Comparison of ENCODE assay signal across 8 cellular contexts in genomic region chrX:41275661-41276609, GRCh38. TPM values are rescaled to one million over a fixed set of nuclear protein-coding genes. Genes with fewer than 3 reads are reported as not detected.
A peak's percentile ranks its signal among the peaks of the same experiment; 100 is the strongest.
DNase-seq lines count a peak whose midpoint lies in the region; ATAC-seq and TF ChIP-seq lines count a peak whose summit lies in the region.

No MANE protein-coding gene starts in this region.

- no peaks in the 10 kb centered on the region for H3K27me3 Mint-ChIP-seq in stimulated activated memory B cell treated with anti-CD40 and anti-IgM and Interleukin-4, amounts not matched to agents 10 μg/mL and 1 μg/mL and 100 μg/mL, for 72 hours

- CTCF ChIA-PET in HEK293 (lab: Yijun Ruan, JAX) = interaction anchor here (0.7 to 1.4 kb wide), 9 partner anchors 10 to 304 kb away, joined by 3 to 9 read pairs (median 4); no protein-coding TSS in a partner anchor

- TF ChIP-seq POLR2A in erythroblast (IDR thresholded peaks at IDR 0.05; ENCODE audit: low read length) = no peak

- DNase-seq in DMS79 (lab: John Stamatoyannopoulos, UW) = peak; percentile 44
- DNase-seq in NCI-H446 treated with DMSO at 0.1 percent for 48 hours (lab: John Stamatoyannopoulos, UW) = peak; percentile 1
- peak; percentile 24 for DNase-seq in activated T-cell treated with anti-CD3 and anti-CD28 coated beads for 24 hours (ENCODE audit: low read depth)
- DNase-seq in erythroblast (lab: John Stamatoyannopoulos, UW) = peak; percentile 20 to 56
- DNase-seq in mucosa of descending colon = peak; percentile 60 to 71 (median 69)
- DNase-seq in GF-D8 (lab: John Stamatoyannopoulos, UW) = no peak

- H3K4me3 ChIP-seq in HEK293 (ENCODE audit: low read depth, low read length) = peak overlapping the region; percentile 72
- no peak overlapping the region for H3K4me3 ChIP-seq in mucosa of descending colon

- peaks cover 12% of the 10 kb centered on the region for H3K4me1 Mint-ChIP-seq in stimulated activated memory B cell treated with anti-CD40 and anti-IgM and Interleukin-4, amounts not matched to agents 10 μg/mL and 1 μg/mL and 100 μg/mL, for 72 hours

- no peaks in the 10 kb centered on the region for H3K4me1 ChIP-seq in HEK293 (ENCODE audit: control insufficient read depth, insufficient read depth, low read length)
- no peaks in the 10 kb centered on the region for H3K4me1 ChIP-seq in mucosa of descending colon (ENCODE audit: low read depth)

- H3K27ac Mint-ChIP-seq in stimulated activated memory B cell treated with anti-CD40 and anti-IgM and Interleukin-4, amounts not matched to agents 10 μg/mL and 1 μg/mL and 100 μg/mL, for 72 hours = peak overlapping the region; percentile 67

- H3K27ac ChIP-seq in HEK293 (ENCODE audit: extremely low read depth, low read depth, low read length) = peak overlapping the region; percentile 63; the same call in 1 of the 2 replicates

- ATAC-seq in mucosa of descending colon = peak; percentile 88
- ATAC-seq in stimulated activated memory B cell treated with anti-CD40 and anti-IgM and Interleukin-4, amounts not matched to agents 10 μg/mL and 1 μg/mL and 100 μg/mL, for 72 hours = peak; percentile 75

- intact Hi-C loops in mucosa of descending colon (cut with DNase I, micrococcal nuclease) = no loop called here

- POLR2A ChIA-PET in HEK293 (lab: Yijun Ruan, JAX) = interaction anchor here (0.6 to 1.2 kb wide), 4 partner anchors 31 to 413 kb away, joined by 3 to 7 read pairs (median 4); partner anchors contain the start of gene DDX3X

- H3K9me3 Mint-ChIP-seq in stimulated activated memory B cell treated with anti-CD40 and anti-IgM and Interleukin-4, amounts not matched to agents 10 μg/mL and 1 μg/mL and 100 μg/mL, for 72 hours = no peaks in the 10 kb centered on the region

- H3K4me3 Mint-ChIP-seq in stimulated activated memory B cell treated with anti-CD40 and anti-IgM and Interleukin-4, amounts not matched to agents 10 μg/mL and 1 μg/mL and 100 μg/mL, for 72 hours = peak overlapping the region; percentile 84

- no peaks in the 10 kb centered on the region for H3K9me3 ChIP-seq in HEK293 (ENCODE audit: control insufficient read depth, insufficient read depth, low read depth, low read length)
- no peaks in the 10 kb centered on the region for H3K9me3 ChIP-seq in mucosa of descending colon

- TF ChIP-seq CTCF in HEK293 (tag by site-specific recombination; IDR thresholded peaks at IDR 0.05) (peak; percentile 79), mucosa of descending colon (IDR thresholded peaks at IDR 0.05) (no peak)

- no peaks in the 10 kb centered on the region for H3K36me3 Mint-ChIP-seq in stimulated activated memory B cell treated with anti-CD40 and anti-IgM and Interleukin-4, amounts not matched to agents 10 μg/mL and 1 μg/mL and 100 μg/mL, for 72 hours

- no peaks in the 10 kb centered on the region for H3K36me3 ChIP-seq in HEK293 (ENCODE audit: control insufficient read depth in 2 of 2, insufficient read depth in 1 of 2, low read length in 2 of 2)
- H3K36me3 ChIP-seq in mucosa of descending colon (ENCODE audit: low read depth) = no peaks in the 10 kb centered on the region

TF ChIP-seq in HEK293, 187 proteins besides CTCF, POLR2A, EP300 and RAD21 (continues in another document):
- TF ChIP-seq ZNF223 (tag by site-specific recombination; IDR thresholded peaks at IDR 0.05) (no peak), ZNF830 (tag by site-specific recombination; IDR thresholded peaks at IDR 0.05; ENCODE audit: low read depth) (no peak), ZNF514 (tag by site-specific recombination; IDR thresholded peaks at IDR 0.05) (no peak), ZNF433 (tag by site-specific recombination; IDR thresholded peaks at IDR 0.05; ENCODE audit: low read depth) (no peak), ZNF785 (tag by site-specific recombination; IDR thresholded peaks at IDR 0.05) (no peak), EGR2 (tag by site-specific recombination; IDR thresholded peaks at IDR 0.05; ENCODE audit: low read depth) (peak; percentile 18; the same call in 1 of the 2 replicates), PBX3 (CRISPR knock-in tag; IDR thresholded peaks at IDR 0.05) (no peak; the same call in 1 of the 2 replicates), BCL11B (tag by site-specific recombination; IDR thresholded peaks at IDR 0.05; ENCODE audit: low read depth) (peak; percentile 67), ZNF155 (tag by site-specific recombination; IDR thresholded peaks at IDR 0.05) (no peak), ZNF654 (tag by site-specific recombination; IDR thresholded peaks at IDR 0.05; ENCODE audit: low read depth) (peak; percentile 47), ZNF211 (tag by site-specific recombination; IDR thresholded peaks at IDR 0.05; ENCODE audit: low read depth) (no peak), ZNF394 (tag by site-specific recombination; IDR thresholded peaks at IDR 0.05; ENCODE audit: borderline replicate concordance) (0 out of 2 replicates have a peak, but pooled peaks have one; percentile 49), ZNF423 (tag by site-specific recombination; IDR thresholded peaks at IDR 0.05) (peak; percentile 97), ZNF146 (tag by site-specific recombination; IDR thresholded peaks at IDR 0.05) (no peak), ZNF707 (tag by site-specific recombination; IDR thresholded peaks at IDR 0.05) (no peak), ZNF2 (tag by site-specific recombination; IDR thresholded peaks at IDR 0.05) (peak; percentile 44; the same call in 1 of the 2 replicates), ZNF175 (tag by site-specific recombination; IDR thresholded peaks at IDR 0.05) (no peak), PRDM1 (tag by site-specific recombination; IDR thresholded peaks at IDR 0.05) (no peak), ZFP41 (tag by site-specific recombination; IDR thresholded peaks at IDR 0.05; ENCODE audit: borderline replicate concordance) (no peak), ZNF600 (tag by site-specific recombination; IDR thresholded peaks at IDR 0.05) (peak; percentile 70), ZNF664 (tag by site-specific recombination; IDR thresholded peaks at IDR 0.05) (no peak), ZNF302 (tag by site-specific recombination; IDR thresholded peaks at IDR 0.05; ENCODE audit: low read depth) (no peak), ZNF140 (tag by site-specific recombination; IDR thresholded peaks at IDR 0.05) (no peak), ZFHX2 (tag by site-specific recombination; conservative IDR thresholded peaks at IDR 0.05) (no peak; the same call in 1 of the 2 replicates), PATZ1 (tag by site-specific recombination; IDR thresholded peaks at IDR 0.05) (peak; percentile 75), ZNF18 (tag by site-specific recombination; IDR thresholded peaks at IDR 0.05) (no peak), ZNF639 (tag by site-specific recombination; IDR thresholded peaks at IDR 0.05) (no peak; the same call in 1 of the 2 replicates), TCF7L2 (IDR thresholded peaks at IDR 0.05; ENCODE audit: borderline replicate concordance, low read depth, low read length) (no peak), ZBTB1 (tag by site-specific recombination; IDR thresholded peaks at IDR 0.05) (no peak)

RNA-seq across cellular contexts. Expression of gene DDX3X, which starts 58.0 kb away (rescaled TPM):
- 100 to 1,000 TPM; 208 to 256 (median 250) TPM for total RNA-seq in mucosa of descending colon
